Comparison of ENCODE assay signal across 18 cellular contexts in genomic region chr12:85253823-85254222, GRCh38. TPM values are rescaled to one million over a fixed set of nuclear protein-coding genes. Genes with fewer than 3 reads are reported as not detected.
DNase-seq lines count a peak whose midpoint lies in the region; ATAC-seq, FAIRE-seq and TF ChIP-seq lines count a peak whose summit lies in the region.
"Had no signal": no experiment of that assay in that cellular context is flagged by ENCODE, and none has a peak within 500 bp of the region (broad histone marks: within the 10 kb centered on the region; RNA-seq: fewer than 3 reads in every experiment).

No MANE protein-coding gene starts in this region.

- H3K9me3 ChIP-seq in A549 (no peaks in the 10 kb centered on the region), RWPE2 (ENCODE audit: severe bottlenecking) (no peaks in the 10 kb centered on the region)
- H3K9me3 ChIP-seq: SK-N-SH had no signal

- CTCF ChIA-PET in A549 (lab: Yijun Ruan, JAX): no interaction called here
- CTCF ChIA-PET in activated CD4-positive, alpha-beta memory T cell treated with anti-CD3 and anti-CD28 coated beads for 36 hours (lab: Charles Lee): interaction anchor here (0.6 kb wide), 1 partner anchor 55 kb away, joined by 3 read pairs; no protein-coding TSS in a partner anchor

- H3K4me2 ChIP-seq in A549: peak overlapping the region; percentile 22; the same call in 2 of the 3 replicates
- H3K4me2 ChIP-seq: PC-9, SK-N-SH had no signal

- peak overlapping the region; percentile 40 to 63; a peak in 3 of 6 replicates for H3K27ac ChIP-seq in A549
- no peak overlapping the region for H3K27ac ChIP-seq in RWPE2 (ENCODE audit: poor library complexity, severe bottlenecking)
- H3K27ac ChIP-seq: PC-9 had no signal

- ATAC-seq in A549 (peak; percentile 92 to 96), RWPE2 (ENCODE audit: low read depth) (peak; percentile 31; the same call in 1 of the 3 replicates)
- ATAC-seq: HCT116 had no signal

- POLR2A ChIA-PET in A549 (lab: Yijun Ruan, JAX): no interaction called here
- POLR2A ChIA-PET in activated CD4-positive, alpha-beta memory T cell treated with anti-CD3 and anti-CD28 coated beads for 36 hours (lab: Charles Lee): no interaction called here

- H3K27me3 ChIP-seq in RWPE2 (ENCODE audit: insufficient read depth, poor library complexity, severe bottlenecking): no peaks in the 10 kb centered on the region

- no peaks in the 10 kb centered on the region for H3K36me3 Mint-ChIP-seq in progenitor cell of endocrine pancreas (ENCODE audit: insufficient read depth)
- no peaks in the 10 kb centered on the region for H3K36me3 Mint-ChIP-seq in activated naive CD8-positive, alpha-beta T cell treated with anti-CD3 and anti-CD28 coated beads for 36 hours
- H3K36me3 Mint-ChIP-seq in activated CD4-positive, alpha-beta memory T cell treated with anti-CD3 and anti-CD28 coated beads for 36 hours: no peaks in the 10 kb centered on the region

- WGBS in A549 (ENCODE audit: missing lambda C conversion rate): 56% methylated on average over 3 of the region's 3 CpGs

- no peaks in the 10 kb centered on the region for H3K36me3 ChIP-seq in RWPE2 (ENCODE audit: low read depth)

- intact Hi-C loops in activated CD4-positive, alpha-beta memory T cell treated with anti-CD3 and anti-CD28 coated beads for 36 hours (cut with micrococcal nuclease): no loop called here

- no peak for TF ChIP-seq CTCF in A549 (IDR thresholded peaks at IDR 0.05)
- no peak for TF ChIP-seq CTCF in RWPE2 (IDR thresholded peaks at IDR 0.05; ENCODE audit: poor library complexity, severe bottlenecking)
- no peak for TF ChIP-seq CTCF in fibroblast of mammary gland (conservative IDR thresholded peaks at IDR 0.05; ENCODE audit: control insufficient read depth, insufficient read depth, low read depth, low read length)
- TF ChIP-seq CTCF in progenitor cell of endocrine pancreas (IDR thresholded peaks at IDR 0.05; ENCODE audit: unreplicated experiment): no peak

- no peak overlapping the region for H3K4me3 Mint-ChIP-seq in progenitor cell of endocrine pancreas (ENCODE audit: low read depth)
- no peak overlapping the region for H3K4me3 Mint-ChIP-seq in activated naive CD8-positive, alpha-beta T cell treated with anti-CD3 and anti-CD28 coated beads for 36 hours
- H3K4me3 Mint-ChIP-seq in activated CD4-positive, alpha-beta memory T cell treated with anti-CD3 and anti-CD28 coated beads for 36 hours: no peak overlapping the region

- no peak for TF ChIP-seq EP300 in A549 (IDR thresholded peaks at IDR 0.05)

- H3K9me3 Mint-ChIP-seq in progenitor cell of endocrine pancreas (ENCODE audit: low read depth): no peaks in the 10 kb centered on the region
- H3K9me3 Mint-ChIP-seq in activated naive CD8-positive, alpha-beta T cell treated with anti-CD3 and anti-CD28 coated beads for 36 hours: no peaks in the 10 kb centered on the region
- no peaks in the 10 kb centered on the region for H3K9me3 Mint-ChIP-seq in activated CD4-positive, alpha-beta memory T cell treated with anti-CD3 and anti-CD28 coated beads for 36 hours

- no peak for TF ChIP-seq POLR2A in A549 (IDR thresholded peaks at IDR 0.05; ENCODE audit: low read length)

- H3K4me1 ChIP-seq in A549: no peaks in the 10 kb centered on the region
- H3K4me1 ChIP-seq in RWPE2 (ENCODE audit: insufficient read depth, poor library complexity, severe bottlenecking): no peaks in the 10 kb centered on the region

- H3K27ac Mint-ChIP-seq in progenitor cell of endocrine pancreas: no peak overlapping the region
- no peak overlapping the region for H3K27ac Mint-ChIP-seq in activated naive CD8-positive, alpha-beta T cell treated with anti-CD3 and anti-CD28 coated beads for 36 hours
- H3K27ac Mint-ChIP-seq in activated CD4-positive, alpha-beta memory T cell treated with anti-CD3 and anti-CD28 coated beads for 36 hours: no peak overlapping the region

- DNase-seq in A549 (ENCODE audit: low read depth in 1 of 2, low spot score in 1 of 2) (peak in 1 of 2 experiments; percentile 74), HCEC 1CT (peak; percentile 9), RWPE2 (ENCODE audit: low spot score) (no peak), fibroblast of mammary gland (ENCODE audit: low read depth) (peak; percentile 15), NCI-H524 (lab: John Stamatoyannopoulos, UW) (no peak), progenitor cell of endocrine pancreas (ENCODE audit: low spot score, unreplicated experiment) (no peak)
- no peak for DNase-seq in activated naive CD8-positive, alpha-beta T cell treated with anti-CD3 and anti-CD28 coated beads for 36 hours
- no peak for DNase-seq in activated CD4-positive, alpha-beta memory T cell treated with anti-CD3 and anti-CD28 coated beads for 36 hours
- DNase-seq: AML-193, Calu3, DND-41, NCI-H226, NCI-H526 treated with DMSO at 0.1 percent for 48 hours, PC-9, Right ventricle myocardium superior, SK-N-SH had no signal

- no peaks in the 10 kb centered on the region for H3K27me3 Mint-ChIP-seq in progenitor cell of endocrine pancreas
- H3K27me3 Mint-ChIP-seq in activated naive CD8-positive, alpha-beta T cell treated with anti-CD3 and anti-CD28 coated beads for 36 hours: no peaks in the 10 kb centered on the region
- no peaks in the 10 kb centered on the region for H3K27me3 Mint-ChIP-seq in activated CD4-positive, alpha-beta memory T cell treated with anti-CD3 and anti-CD28 coated beads for 36 hours

- no peaks in the 10 kb centered on the region for H3K4me1 Mint-ChIP-seq in progenitor cell of endocrine pancreas (ENCODE audit: low read depth)
- no peaks in the 10 kb centered on the region for H3K4me1 Mint-ChIP-seq in activated naive CD8-positive, alpha-beta T cell treated with anti-CD3 and anti-CD28 coated beads for 36 hours
- no peaks in the 10 kb centered on the region for H3K4me1 Mint-ChIP-seq in activated CD4-positive, alpha-beta memory T cell treated with anti-CD3 and anti-CD28 coated beads for 36 hours (ENCODE audit: low read depth)

- no peak overlapping the region for H3K4me3 ChIP-seq in A549
- H3K4me3 ChIP-seq in RWPE2 (ENCODE audit: severe bottlenecking): no peak overlapping the region
- no peak overlapping the region for H3K4me3 ChIP-seq in fibroblast of mammary gland (ENCODE audit: control insufficient read depth, low read depth, low read length)
- H3K4me3 ChIP-seq: PC-9 had no signal

- TF ChIP-seq RAD21 in A549 (conservative IDR thresholded peaks at IDR 0.05 in 1 of 2, IDR thresholded peaks at IDR 0.05 in 1 of 2): no peak

- no peak for FAIRE-seq in A549 (lab: Jason Lieb, UNC)
- FAIRE-seq: A204.1 had no signal

TF ChIP-seq in A549, 52 proteins besides CTCF, POLR2A, EP300 and RAD21:
- TF ChIP-seq BHLHE40 (IDR thresholded peaks at IDR 0.05; ENCODE audit: low read depth, low read length): no peak
- TF ChIP-seq, protein P1, sequence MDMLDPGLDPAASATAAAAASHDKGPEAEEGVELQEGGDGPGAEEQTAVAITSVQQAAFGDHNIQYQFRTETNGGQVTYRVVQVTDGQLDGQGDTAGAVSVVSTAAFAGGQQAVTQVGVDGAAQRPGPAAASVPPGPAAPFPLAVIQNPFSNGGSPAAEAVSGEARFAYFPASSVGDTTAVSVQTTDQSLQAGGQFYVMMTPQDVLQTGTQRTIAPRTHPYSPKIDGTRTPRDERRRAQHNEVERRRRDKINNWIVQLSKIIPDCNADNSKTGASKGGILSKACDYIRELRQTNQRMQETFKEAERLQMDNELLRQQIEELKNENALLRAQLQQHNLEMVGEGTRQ (IDR thresholded peaks at IDR 0.05): peak; percentile 47

RNA-seq across cellular contexts. Expression of gene ALX1, which starts 26.2 kb away (rescaled TPM):
- polyA plus RNA-seq in A549 (2011; rRNA removed) (6.0 and 6.4 TPM in 2 replicates), A549 (2017; fragmentation: RNase III; extraction: RNeasy Plus Mini Kit Qiagen cat#74134 plus additional on column Dnase treatment) (4.4 to 7.1 TPM (median 5.9 TPM) in 3 replicates)
- polyA plus RNA-seq in A549 (2012; cell fraction: cytosol; rRNA removed): 3.6 and 4.0 TPM in 2 replicates
- polyA plus RNA-seq in A549 (2012; cell fraction: nucleus; rRNA removed): 2.2 TPM in 2 replicates
- 5.0 and 5.6 TPM in 2 replicates for polyA minus RNA-seq in A549 (2011; rRNA and poly(A)+ RNA removed)
- total RNA-seq in progenitor cell of endocrine pancreas: 3.0 and 3.2 TPM in 2 replicates
- not detected for total RNA-seq in activated naive CD8-positive, alpha-beta T cell treated with anti-CD3 and anti-CD28 coated beads for 36 hours
- total RNA-seq in activated CD4-positive, alpha-beta memory T cell treated with anti-CD3 and anti-CD28 coated beads for 36 hours: not detected
- total RNA-seq: PC-9, Right ventricle myocardium superior had no signal
- polyA plus RNA-seq: SK-N-SH had no signal

Comparison
In these comparisons a context has a peak if more than half of its experiments do, and no peak if none do; other contexts are left out.
1. DNase-seq: peak in HCEC 1CT (single experiment) and fibroblast of mammary gland (single experiment); none in RWPE2 (single experiment), NCI-H524 (0 of 2), progenitor cell of endocrine pancreas (single experiment), activated naive CD8-positive, alpha-beta T cell treated with anti-CD3 and anti-CD28 coated beads for 36 hours (single experiment) and activated CD4-positive, alpha-beta memory T cell treated with anti-CD3 and anti-CD28 coated beads for 36 hours (single experiment).